Comparison of ENCODE assay signal across 24 cellular contexts in genomic region chr10:94549221-94549620, GRCh38. TPM values are rescaled to one million over a fixed set of nuclear protein-coding genes. Genes with fewer than 3 reads are reported as not detected.
A peak's percentile ranks its signal among the peaks of the same experiment; 100 is the strongest.
DNase-seq lines count a peak whose midpoint lies in the region; TF ChIP-seq lines count a peak whose summit lies in the region.
"Had no signal": no experiment of that assay in that cellular context is flagged by ENCODE, and none has a peak within 500 bp of the region (broad histone marks: within the 10 kb centered on the region; RNA-seq: fewer than 3 reads in every experiment).

No MANE protein-coding gene starts in this region.

- peak overlapping the region; percentile 14 for H3K27ac Mint-ChIP-seq in Caco-2 (ENCODE audit: unreplicated experiment)
- H3K27ac Mint-ChIP-seq: activated CD4-positive, alpha-beta T cell treated with anti-CD3 and anti-CD28 coated beads, Interleukin-2, amount 10 ng/mL, durations not matched to agents 7 days and 5 days; nephron progenitor cell; stimulated activated memory B cell treated with anti-CD40 and anti-IgM and Interleukin-4, amounts not matched to agents 10 μg/mL and 1 μg/mL and 100 μg/mL, for 72 hours; type B pancreatic cell had no signal

- H3K36me3 Mint-ChIP-seq in Caco-2 (ENCODE audit: insufficient read depth, unreplicated experiment) = peaks cover 70% of the 10 kb centered on the region

- no peaks in the 10 kb centered on the region for H3K27me3 Mint-ChIP-seq in Caco-2 (ENCODE audit: insufficient read depth, unreplicated experiment)
- H3K27me3 Mint-ChIP-seq: activated CD4-positive, alpha-beta T cell treated with anti-CD3 and anti-CD28 coated beads, Interleukin-2, amount 10 ng/mL, durations not matched to agents 7 days and 5 days; stimulated activated memory B cell treated with anti-CD40 and anti-IgM and Interleukin-4, amounts not matched to agents 10 μg/mL and 1 μg/mL and 100 μg/mL, for 72 hours; type B pancreatic cell had no signal

- POLR2A ChIA-PET in Caco-2 (lab: Charles Lee) = no interaction called here

- H3F3A ChIP-seq in MM.1S (ENCODE audit: insufficient read depth, low read length) = peaks cover 20% of the 10 kb centered on the region

- H3K9me2 ChIP-seq in MM.1S (replicated peaks; ENCODE audit: insufficient read depth, low read length) = no peaks in the 10 kb centered on the region

- H3K9me3 ChIP-seq in Caco-2 (no peaks in the 10 kb centered on the region; the same call in 1 of the 2 replicates), ES-I3 (ENCODE audit: control insufficient read depth, insufficient read depth, low read length) (no peaks in the 10 kb centered on the region), iPS-15b (ENCODE audit: control insufficient read depth, insufficient read depth, low read length) (no peaks in the 10 kb centered on the region), left ventricle myocardium inferior (replicated peaks) (no peaks in the 10 kb centered on the region), MM.1S (replicated peaks; ENCODE audit: insufficient read depth, low read length) (no peaks in the 10 kb centered on the region)
- H3K9me3 ChIP-seq: BLaER1 treated with 17β-estradiol and CSF1 and Interleukin-3, amounts not matched to agents 10 nM and 100 nM; ovary; Peyer's patch had no signal

- no peak overlapping the region for H2AFZ ChIP-seq in MM.1S (ENCODE audit: low read length)

- no TSS peak for BruUV-seq in Caco-2 (replicated peaks; lab: Mats Ljungman, UMichigan)

- peak overlapping the region; percentile 25; the same call in 1 of the 2 replicates for H3K9ac ChIP-seq in ES-I3 (ENCODE audit: low read depth, low read length)
- no peak overlapping the region for H3K9ac ChIP-seq in iPS-15b (ENCODE audit: low read depth, low read length)
- H3K9ac ChIP-seq in MM.1S (ENCODE audit: low read length) = no peak overlapping the region
- H3K9ac ChIP-seq: BLaER1 treated with 17β-estradiol and CSF1 and Interleukin-3, amounts not matched to agents 10 nM and 100 nM had no signal

- DNase-seq in Caco-2 (no peak), left ventricle myocardium inferior (no peak), MM.1S (no peak)
- no peak for DNase-seq in stimulated activated naive CD4-positive, alpha-beta T cell (lab: John Stamatoyannopoulos, UW)
- DNase-seq: activated CD4-positive, alpha-beta T cell treated with anti-CD3 and anti-CD28 coated beads, Interleukin-2, amount 10 ng/mL, durations not matched to agents 7 days and 5 days; activated naive CD4-positive, alpha-beta T cell treated with Interleukin-2 at 50 U/mL for 16 hours; central memory CD4-positive, alpha-beta T cell; GDM1; IMR-90; NCI-H146; NCI-H774; nephron progenitor cell; ovary; Peyer's patch; SHP77 treated with DMSO at 0.1 percent for 48 hours; T1000; WERI-Rb-1 had no signal

- H3K4me1 ChIP-seq in Caco-2 = peaks cover 19% of the 10 kb centered on the region
- H3K4me1 ChIP-seq in ES-I3 (ENCODE audit: insufficient read depth, low read length) = peaks cover 19% of the 10 kb centered on the region
- peaks cover 4% of the 10 kb centered on the region for H3K4me1 ChIP-seq in iPS-15b (ENCODE audit: control insufficient read depth, insufficient read depth, low read length)
- H3K4me1 ChIP-seq in left ventricle myocardium inferior = peaks cover 26% of the 10 kb centered on the region
- peaks cover 8% of the 10 kb centered on the region; the same call in 1 of the 2 replicates for H3K4me1 ChIP-seq in MM.1S (ENCODE audit: low read length)

- H3K4me3 Mint-ChIP-seq in Caco-2 (ENCODE audit: unreplicated experiment) = no peak overlapping the region
- H3K4me3 Mint-ChIP-seq: activated CD4-positive, alpha-beta T cell treated with anti-CD3 and anti-CD28 coated beads, Interleukin-2, amount 10 ng/mL, durations not matched to agents 7 days and 5 days; nephron progenitor cell; stimulated activated memory B cell treated with anti-CD40 and anti-IgM and Interleukin-4, amounts not matched to agents 10 μg/mL and 1 μg/mL and 100 μg/mL, for 72 hours; type B pancreatic cell had no signal

- no peaks in the 10 kb centered on the region for H3K36me3 ChIP-seq in Caco-2 (ENCODE audit: control insufficient read depth, insufficient read depth, low read length)
- peaks cover 6% of the 10 kb centered on the region; the same call in 1 of the 2 replicates for H3K36me3 ChIP-seq in ES-I3 (ENCODE audit: insufficient read depth, low read length)
- peaks cover 4% of the 10 kb centered on the region for H3K36me3 ChIP-seq in iPS-15b (ENCODE audit: control insufficient read depth, insufficient read depth, low read length)
- H3K36me3 ChIP-seq in left ventricle myocardium inferior = no peaks in the 10 kb centered on the region
- peaks cover 4% of the 10 kb centered on the region for H3K36me3 ChIP-seq in MM.1S (replicated peaks; ENCODE audit: insufficient read depth, low read length)
- H3K36me3 ChIP-seq: ovary, Peyer's patch had no signal

- H3K79me2 ChIP-seq in MM.1S (ENCODE audit: low read length) = peaks cover 82% of the 10 kb centered on the region

- H3K4me3 ChIP-seq in Caco-2 (ENCODE audit: low read depth, low read length) (no peak overlapping the region), iPS-15b (ENCODE audit: low read depth, low read length) (peak overlapping the region; percentile 2), left ventricle myocardium inferior (no peak overlapping the region), MM.1S (ENCODE audit: low read length) (no peak overlapping the region)
- H3K4me3 ChIP-seq: BLaER1 treated with 17β-estradiol and CSF1 and Interleukin-3, amounts not matched to agents 10 nM and 100 nM; ovary; Peyer's patch; skin epidermis had no signal

- H3K27ac ChIP-seq in VCaP = peak overlapping the region; percentile 14
- no peak overlapping the region for H3K27ac ChIP-seq in left ventricle myocardium inferior (replicated peaks)
- no peak overlapping the region for H3K27ac ChIP-seq in MM.1S (ENCODE audit: low read length)
- H3K27ac ChIP-seq: BLaER1 treated with 17β-estradiol and CSF1 and Interleukin-3, amounts not matched to agents 10 nM and 100 nM; ovary; Peyer's patch; skin epidermis; WERI-Rb-1 had no signal

- H3K4me1 Mint-ChIP-seq in Caco-2 (ENCODE audit: low read depth, unreplicated experiment) = peaks cover 18% of the 10 kb centered on the region

- no peak overlapping the region for H3K4me2 ChIP-seq in MM.1S (ENCODE audit: low read depth, low read length)

- intact Hi-C loops in Caco-2 (cut with micrococcal nuclease; ENCODE audit: unreplicated experiment) (no loop called here), left ventricle myocardium inferior (cut with micrococcal nuclease) (no loop called here)

- H3K9me3 Mint-ChIP-seq in Caco-2 (ENCODE audit: unreplicated experiment) = no peaks in the 10 kb centered on the region
- H3K9me3 Mint-ChIP-seq: activated CD4-positive, alpha-beta T cell treated with anti-CD3 and anti-CD28 coated beads, Interleukin-2, amount 10 ng/mL, durations not matched to agents 7 days and 5 days; nephron progenitor cell; stimulated activated memory B cell treated with anti-CD40 and anti-IgM and Interleukin-4, amounts not matched to agents 10 μg/mL and 1 μg/mL and 100 μg/mL, for 72 hours; type B pancreatic cell had no signal

- CTCF ChIA-PET in Caco-2 (lab: Charles Lee) = no interaction called here

- TF ChIP-seq CTCF in Caco-2 (IDR thresholded peaks at IDR 0.05; ENCODE audit: insufficient read depth in 1 of 2, low read depth in 1 of 2, low read length in 1 of 2, severe bottlenecking in 1 of 2, unreplicated experiment in 1 of 2) (no peak), VCaP (conservative IDR thresholded peaks at IDR 0.05) (no peak), left ventricle myocardium inferior (IDR thresholded peaks at IDR 0.05; ENCODE audit: borderline replicate concordance) (no peak), MM.1S (IDR thresholded peaks at IDR 0.05; ENCODE audit: low read length) (no peak)

- peaks cover 4% of the 10 kb centered on the region; the same call in 1 of the 2 replicates for H4K20me1 ChIP-seq in MM.1S (ENCODE audit: insufficient read depth, low read length)

- no peaks in the 10 kb centered on the region for H3K27me3 ChIP-seq in Caco-2 (replicated peaks; ENCODE audit: control insufficient read depth, insufficient read depth, low read length)
- no peaks in the 10 kb centered on the region for H3K27me3 ChIP-seq in iPS-15b (ENCODE audit: control insufficient read depth, insufficient read depth, low read length)
- peaks cover 29% of the 10 kb centered on the region for H3K27me3 ChIP-seq in left ventricle myocardium inferior (ENCODE audit: low read depth)
- H3K27me3 ChIP-seq in MM.1S (replicated peaks; ENCODE audit: insufficient read depth, low read length) = no peaks in the 10 kb centered on the region
- H3K27me3 ChIP-seq: BLaER1 treated with 17β-estradiol and CSF1 and Interleukin-3, amounts not matched to agents 10 nM and 100 nM; ovary; Peyer's patch had no signal

RNA-seq across cellular contexts. Expression of gene HELLS, which starts 3.6 kb away (rescaled TPM):
- 189 and 197 TPM in 2 replicates for total RNA-seq in Caco-2 (2022)
- total RNA-seq in left ventricle myocardium inferior = 0.91 TPM

Comparison
In these comparisons a context has a peak if more than half of its experiments do, and no peak if none do; other contexts are left out.
1. RNA of gene HELLS, which starts 3.6 kb away (total RNA-seq): 189 to 197 TPM in Caco-2; 0.91 TPM in left ventricle myocardium inferior (single experiment); every median in the first group is over 10 times any median in the second.